ENCODE assay signal across 9 cellular contexts in genomic region chr3:84965141-84965540, GRCh38. TPM values are rescaled to one million over a fixed set of nuclear protein-coding genes. Genes with fewer than 3 reads are reported as not detected.
DNase-seq lines count a peak whose midpoint lies in the region; ATAC-seq, FAIRE-seq and TF ChIP-seq lines count a peak whose summit lies in the region.
"Had no signal": no experiment of that assay in that cellular context is flagged by ENCODE, and none has a peak within 500 bp of the region (broad histone marks: within the 10 kb centered on the region; RNA-seq: fewer than 3 reads in every experiment).

No MANE protein-coding gene starts in this region.

- peak; percentile 46 for TF ChIP-seq RAD21 in neural cell (conservative IDR thresholded peaks at IDR 0.05)

- no peaks in the 10 kb centered on the region for H3K27me3 ChIP-seq in GM23338 (ENCODE audit: insufficient read depth)
- H3K27me3 ChIP-seq in neural cell (ENCODE audit: insufficient read depth, low read depth, low read length): peaks cover 14% of the 10 kb centered on the region
- peaks cover 9 to 32% (median 26%) of the 10 kb centered on the region in 9 donors for H3K27me3 ChIP-seq in heart left ventricle
- peaks cover 0 to 8% (median 4%) of the 10 kb centered on the region in 4 donors for H3K27me3 ChIP-seq in upper lobe of left lung
- H3K27me3 ChIP-seq in pancreas: peaks cover 0 to 41% (median 6%) of the 10 kb centered on the region in 4 donors

- peaks cover 6% of the 10 kb centered on the region for H3K27me3 Mint-ChIP-seq in GM23338 (ENCODE audit: insufficient read depth, low read depth, poor library complexity)

- peak in 1 of 2 experiments; percentile 19; a peak in 1 of 4 replicates for TF ChIP-seq CTCF in GM23338 (conservative IDR thresholded peaks at IDR 0.05; ENCODE audit: low read depth in 2 of 2)
- TF ChIP-seq CTCF in astrocyte of the cerebellum (IDR thresholded peaks at IDR 0.05; ENCODE audit: low read depth, low read length, missing control alignments): no peak
- peak; percentile 49 for TF ChIP-seq CTCF in neural cell (IDR thresholded peaks at IDR 0.05; ENCODE audit: poor library complexity, severe bottlenecking)
- no peak for TF ChIP-seq CTCF in heart left ventricle (IDR thresholded peaks at IDR 0.05)
- no peak for TF ChIP-seq CTCF in upper lobe of left lung (IDR thresholded peaks at IDR 0.05)
- TF ChIP-seq CTCF in pancreas (IDR thresholded peaks at IDR 0.05): no peak

- in situ Hi-C loops in astrocyte of the cerebellum (cut with HindIII; ENCODE audit: low sequenced_read_pairs): no loop called here

- intact Hi-C loops in heart left ventricle (cut with DNase I) (no loop called here), pancreas (cut with DNase I) (no loop called here)

- H3K9ac ChIP-seq in neural cell (ENCODE audit: low read length): no peak overlapping the region
- H3K9ac ChIP-seq: parathyroid adenoma had no signal

- H3K9me2 ChIP-seq in GM23338 (ENCODE audit: insufficient read depth) (no peaks in the 10 kb centered on the region), neural cell (ENCODE audit: insufficient read depth, low read length) (no peaks in the 10 kb centered on the region)

- ATAC-seq in GM23338 (peak; percentile 70), heart left ventricle (no peak), upper lobe of left lung (ENCODE audit: low FRiP score in 2 of 2) (no peak), pancreas (no peak)

- no peak for FAIRE-seq in pancreas (lab: Jason Lieb, UNC)

- H3F3A ChIP-seq in GM23338 (replicated peaks; ENCODE audit: low read depth) (no peaks in the 10 kb centered on the region), neural cell (ENCODE audit: insufficient read depth, low read length, poor library complexity, severe bottlenecking) (peaks cover 3% of the 10 kb centered on the region)

- H3K4me2 ChIP-seq in GM23338 (peak overlapping the region; percentile 15), neural cell (ENCODE audit: low read length) (no peak overlapping the region)

- H3K36me3 ChIP-seq in GM23338 (ENCODE audit: insufficient read depth) (no peaks in the 10 kb centered on the region), neural cell (ENCODE audit: insufficient read depth, low read length) (no peaks in the 10 kb centered on the region), heart left ventricle (no peaks in the 10 kb centered on the region), upper lobe of left lung (no peaks in the 10 kb centered on the region), pancreas (no peaks in the 10 kb centered on the region)

- H2AFZ ChIP-seq in GM23338 (no peak overlapping the region), neural cell (ENCODE audit: low read depth, low read length) (no peak overlapping the region)
- H2AFZ ChIP-seq: parathyroid adenoma had no signal

- H3K4me1 Mint-ChIP-seq in GM23338: peaks cover 75% of the 10 kb centered on the region

- H4K20me1 ChIP-seq in GM23338 (replicated peaks; ENCODE audit: insufficient read depth): no peaks in the 10 kb centered on the region
- no peaks in the 10 kb centered on the region for H4K20me1 ChIP-seq in neural cell (ENCODE audit: insufficient read depth)

- H3K4me3 ChIP-seq in GM23338 (no peak overlapping the region), astrocyte of the cerebellum (ENCODE audit: low read depth, low read length) (no peak overlapping the region), neural cell (ENCODE audit: low read length) (no peak overlapping the region), heart left ventricle (no peak overlapping the region), upper lobe of left lung (no peak overlapping the region), pancreas (no peak overlapping the region)

- H3K27ac ChIP-seq in GM23338 (ENCODE audit: low read depth) (peak overlapping the region; percentile 61), neural cell (ENCODE audit: low read length) (no peak overlapping the region), heart left ventricle (no peak overlapping the region), upper lobe of left lung (no peak overlapping the region), pancreas (no peak overlapping the region)
- H3K27ac ChIP-seq: parathyroid adenoma had no signal

- peak overlapping the region; percentile 95 for H3K27ac Mint-ChIP-seq in GM23338

- H3K4me1 ChIP-seq in GM23338 (ENCODE audit: insufficient read depth) (peaks cover 70% of the 10 kb centered on the region), heart left ventricle (peaks cover 0 to 6% (median 0%) of the 10 kb centered on the region in 12 donors), upper lobe of left lung (peaks cover 0 to 1% (median under 1%) of the 10 kb centered on the region in 4 donors), pancreas (no peaks in the 10 kb centered on the region)
- H3K4me1 ChIP-seq: parathyroid adenoma had no signal

- H3K79me2 ChIP-seq in GM23338 (replicated peaks; ENCODE audit: insufficient read depth) (peaks cover 87% of the 10 kb centered on the region), neural cell (replicated peaks; ENCODE audit: insufficient read depth, low read length) (no peaks in the 10 kb centered on the region)
- H3K79me2 ChIP-seq: parathyroid adenoma had no signal

- H3K9me3 Mint-ChIP-seq in GM23338: no peaks in the 10 kb centered on the region

- 20 to 28% (median 24%) methylated on average over 1 of the region's 1 CpG for WGBS in heart left ventricle, 4 donors
- WGBS in upper lobe of left lung, 2 donors: 32 to 34% methylated on average over 1 of the region's 1 CpG
- WGBS in pancreas, 2 donors: 28 to 33% methylated on average over 1 of the region's 1 CpG

- H3K36me3 Mint-ChIP-seq in GM23338 (ENCODE audit: low read depth): no peaks in the 10 kb centered on the region

- peak; percentile 93 for DNase-seq in GM23338 (ENCODE audit: low spot score)
- peak; percentile 34 for DNase-seq in NCI-H146 treated with DMSO at 0.1 percent for 48 hours (lab: John Stamatoyannopoulos, UW; ENCODE audit: unreplicated experiment)
- peak; percentile 16 for DNase-seq in astrocyte of the cerebellum (ENCODE audit: low read depth)
- DNase-seq in heart left ventricle: no peak
- DNase-seq in upper lobe of left lung: no peak
- DNase-seq in pancreas: no peak

- TF ChIP-seq EP300 in neural cell (conservative IDR thresholded peaks at IDR 0.05; ENCODE audit: poor library complexity, severe bottlenecking): no peak
- TF ChIP-seq EP300 in upper lobe of left lung (IDR thresholded peaks at IDR 0.05): no peak

- H3K9me3 ChIP-seq in neural cell (ENCODE audit: low read length) (no peaks in the 10 kb centered on the region), heart left ventricle (no peaks in the 10 kb centered on the region), upper lobe of left lung (no peaks in the 10 kb centered on the region), pancreas (no peaks in the 10 kb centered on the region)

- peak overlapping the region; percentile 56; the same call in 2 of the 3 replicates for H3K4me3 Mint-ChIP-seq in GM23338

- TF ChIP-seq POLR2A in heart left ventricle (IDR thresholded peaks at IDR 0.05) (no peak), upper lobe of left lung (IDR thresholded peaks at IDR 0.05) (no peak)

TF ChIP-seq in GM23338, 12 proteins besides CTCF, POLR2A, EP300 and RAD21:
- TF ChIP-seq CREB1 (CRISPR knock-in tag; IDR thresholded peaks at IDR 0.05; ENCODE audit: low read depth): peak; percentile 57; the same call in 1 of the 2 replicates
- no peak for TF ChIP-seq EZH2phosphoT487 (IDR thresholded peaks at IDR 0.05; ENCODE audit: unreplicated experiment)

TF ChIP-seq in neural cell, 6 proteins besides CTCF, POLR2A, EP300 and RAD21:
- TF ChIP-seq MXI1 (conservative IDR thresholded peaks at IDR 0.05; ENCODE audit: poor library complexity, severe bottlenecking): no peak
- peak; percentile 35 for TF ChIP-seq POLR2AphosphoS5 (IDR thresholded peaks at IDR 0.05)
- TF ChIP-seq TAF1 (IDR thresholded peaks at IDR 0.05; ENCODE audit: low read depth): no peak
- peak; percentile 34 for TF ChIP-seq REST (IDR thresholded peaks at IDR 0.05; ENCODE audit: borderline replicate concordance)
- peak; percentile 47 for TF ChIP-seq SMC3 (conservative IDR thresholded peaks at IDR 0.05; ENCODE audit: poor library complexity)

RNA-seq across cellular contexts. Expression of gene CADM2, which starts 6.4 kb away (rescaled TPM):
- total RNA-seq in GM23338 (2014; rRNA removed; shearing (Covaris generic)): 13.3 and 16.4 TPM in 2 replicates
- polyA plus RNA-seq in GM23338 (2016; fragmentation: Nextera tagmentation; extraction: Ambion mirVana) (31.5 and 47.5 TPM in 2 replicates), neural cell (4.2 and 4.5 TPM in 2 replicates), heart left ventricle (under 1 TPM; 0.19 to 0.42 TPM), pancreas (under 1 TPM; 0.31 to 0.65 TPM)
- 12.4 and 15.2 TPM in 2 replicates for polyA minus RNA-seq in neural cell
- total RNA-seq in heart left ventricle (1 to 10 TPM in 4 of 9 donors, under 1 TPM in 5; 0.19 to 2.3 (median 0.79) TPM), upper lobe of left lung (1 to 10 TPM in 4 of 6 donors, under 1 TPM in 2; under 0.01 to 4.6 (median 1.2) TPM), pancreas (1 to 10 TPM in 1 of 6 donors, under 1 TPM in 5; 0.28 to 4.6 (median 0.42) TPM)
- total RNA-seq: RPMI7951 had no signal

Comparison
In these comparisons a context has a peak if more than half of its experiments do, and no peak if none do; other contexts are left out.
1. DNase-seq: peak in GM23338 (single experiment), NCI-H146 treated with DMSO at 0.1 percent for 48 hours (single experiment) and astrocyte of the cerebellum (single experiment); none in heart left ventricle (0 of 5), upper lobe of left lung (0 of 2) and pancreas (0 of 6).